8 cellular contexts compared by ENCODE assay signal in the genomic region with DNA sequence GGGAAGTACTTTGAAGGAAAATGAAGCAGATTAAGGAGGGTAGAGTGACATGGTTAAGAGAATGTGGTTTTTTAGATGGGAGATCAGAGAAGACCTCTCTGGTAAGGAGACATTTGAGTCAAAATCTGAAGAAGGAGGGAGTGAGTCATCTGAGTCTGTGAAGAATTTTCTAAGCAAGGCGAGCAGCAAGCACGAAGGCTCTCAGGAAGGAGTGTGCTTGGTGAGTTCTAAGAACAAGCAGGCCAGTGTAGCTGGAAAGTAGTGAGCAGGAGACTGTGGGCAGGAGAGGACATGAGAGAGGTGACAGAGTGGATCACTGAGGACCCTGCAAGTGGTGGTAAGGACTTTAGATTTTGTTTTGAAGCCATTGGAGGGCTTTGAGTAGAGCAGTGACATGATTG.
DNase-seq lines count a peak whose midpoint lies in the region; ATAC-seq, FAIRE-seq and TF ChIP-seq lines count a peak whose summit lies in the region.

No MANE protein-coding gene starts in this region.

- intact Hi-C loops in Right ventricle myocardium superior (cut with DNase I), result no loop called here

- peaks cover 25% of the 10 kb centered on the region for H3K4me1 ChIP-seq in keratinocyte (ENCODE audit: control insufficient read depth, extremely low read depth, insufficient read depth, low read length)

- H2AFZ ChIP-seq in keratinocyte (ENCODE audit: control insufficient read depth, low read length), result peak overlapping the region; percentile 62

- H3K36me3 Mint-ChIP-seq in immature natural killer cell, result no peaks in the 10 kb centered on the region

- ATAC-seq in GM21723 (IDR thresholded peaks at IDR 0.05; ENCODE audit: unreplicated experiment), result peak; percentile 61
- no peak for ATAC-seq in Right ventricle myocardium superior (ENCODE audit: poor library complexity)

- peaks cover 0 to 7% of the 10 kb centered on the region in 2 donors for H3K4me1 Mint-ChIP-seq in immature natural killer cell

- TF ChIP-seq CTCF in keratinocyte (optimal IDR thresholded peaks at IDR 0.05 in 1 of 3, IDR thresholded peaks at IDR 0.05 in 1 of 3, conservative IDR thresholded peaks at IDR 0.05 in 1 of 3; ENCODE audit: extremely low read depth in 1 of 3, insufficient read depth in 2 of 3, low read length in 3 of 3), result no peak

- H3K4me2 ChIP-seq in keratinocyte (ENCODE audit: control insufficient read depth, extremely low read depth, insufficient read depth, low read depth, low read length), result no peak overlapping the region

- H3K9ac ChIP-seq in keratinocyte (ENCODE audit: control insufficient read depth, extremely low read depth, insufficient read depth, low read length), result no peak overlapping the region

- DNase-seq in AG08396 (ENCODE audit: low spot score) (peak; percentile 27), keratinocyte (ENCODE audit: low read depth, low spot score) (no peak), Right ventricle myocardium superior (no peak), NCI-H510A treated with DMSO at 0.1 percent for 48 hours (lab: John Stamatoyannopoulos, UW) (no peak), NCI-H2171 treated with DMSO at 0.1 percent for 48 hours (lab: John Stamatoyannopoulos, UW) (no peak), immature natural killer cell (no peak)
- DNase-seq in activated CD4-positive, alpha-beta T cell treated with anti-CD3 and anti-CD28 coated beads for 4 hours, result peak; percentile 29 to 52

- H3K9me3 Mint-ChIP-seq in immature natural killer cell, result no peaks in the 10 kb centered on the region

- dilution Hi-C loops in keratinocyte (cut with MboI; ENCODE audit: extremely low pct_ligation_motif_present, low sequenced_read_pairs), result no loop called here

- H3K36me3 ChIP-seq in keratinocyte (ENCODE audit: control insufficient read depth in 2 of 2, extremely low read depth in 1 of 2, insufficient read depth in 2 of 2, low read length in 2 of 2), result no peaks in the 10 kb centered on the region

- no peaks in the 10 kb centered on the region for H3K9me1 ChIP-seq in keratinocyte (ENCODE audit: control insufficient read depth, extremely low read depth, insufficient read depth, low read length)

- no peaks in the 10 kb centered on the region for H3K27me3 Mint-ChIP-seq in immature natural killer cell (ENCODE audit: low read depth in 3 of 3)

- no peaks in the 10 kb centered on the region for H4K20me1 ChIP-seq in keratinocyte (ENCODE audit: control insufficient read depth, extremely low read depth, insufficient read depth, low read length)

- no peaks in the 10 kb centered on the region for H3K9me3 ChIP-seq in keratinocyte (ENCODE audit: control insufficient read depth, low read depth, low read length)

- H3K4me3 ChIP-seq in keratinocyte (ENCODE audit: control insufficient read depth in 2 of 3, extremely low read depth in 1 of 3, insufficient read depth in 2 of 3, low read depth in 1 of 3, low read length in 3 of 3), result no peak overlapping the region

- no peaks in the 10 kb centered on the region for H3K27me3 ChIP-seq in keratinocyte (ENCODE audit: control insufficient read depth, extremely low read depth, insufficient read depth, low read length)

- no peak overlapping the region for H3K27ac ChIP-seq in keratinocyte (ENCODE audit: control insufficient read depth, insufficient read depth, low read length)

- FAIRE-seq in keratinocyte (lab: Jason Lieb, UNC), result no peak

- no peak overlapping the region for H3K27ac Mint-ChIP-seq in immature natural killer cell

- no peak overlapping the region for H3K4me3 Mint-ChIP-seq in immature natural killer cell

- no peaks in the 10 kb centered on the region for H3K79me2 ChIP-seq in keratinocyte (ENCODE audit: control insufficient read depth, insufficient read depth, low read length)

Comparison
In these comparisons a context has a peak if more than half of its experiments do, and no peak if none do; other contexts are left out.
1. DNase-seq: peak in AG08396 (single experiment) and activated CD4-positive, alpha-beta T cell treated with anti-CD3 and anti-CD28 coated beads for 4 hours (2 of 2); none in keratinocyte (single experiment), Right ventricle myocardium superior (single experiment), NCI-H510A treated with DMSO at 0.1 percent for 48 hours (single experiment), NCI-H2171 treated with DMSO at 0.1 percent for 48 hours (single experiment) and immature natural killer cell (0 of 3).